8 cellular contexts compared by ENCODE assay signal in genomic region chr17:65561394-65562205, GRCh38. TPM values are rescaled to one million over a fixed set of nuclear protein-coding genes. Genes with fewer than 3 reads are reported as not detected.
DNase-seq lines count a peak whose midpoint lies in the region; ATAC-seq and TF ChIP-seq lines count a peak whose summit lies in the region.

Gene AXIN2, minus strand, starts transcription at chr17:65561648. Its CDS starts 3,028 bp downstream, at chr17:65558620.

- POLR2A ChIA-PET in PC-9 (lab: Charles Lee; ENCODE audit: unreplicated experiment) = no interaction called here
- POLR2A ChIA-PET in naive thymus-derived CD4-positive, alpha-beta T cell (lab: Charles Lee) = no interaction called here

- H2AFZ ChIP-seq in PC-9 (peak within 1 kb of the TSS; percentile 75), fibroblast of lung (ENCODE audit: low read length) (peak within 1 kb of the TSS; percentile 34)

- ATAC-seq in GM21423 (IDR thresholded peaks at IDR 0.05; ENCODE audit: unreplicated experiment) = peak; percentile 76
- peak; percentile 91 for ATAC-seq in naive thymus-derived CD4-positive, alpha-beta T cell
- peak; percentile 89 for ATAC-seq in stimulated activated effector memory CD8-positive, alpha-beta T cell treated with anti-CD3 and anti-CD28 coated beads, Interleukin-12 subunit alpha, Interleukin-12 subunit beta, amount 100 ng/mL, for 72 hours

- H3K4me3 ChIP-seq in HUES48 (ENCODE audit: low read depth, low read length) (peak within 1 kb of the TSS; percentile 90), PC-9 (peak within 1 kb of the TSS; percentile 70), fibroblast of lung (replicated peaks in 1 of 4; ENCODE audit: control extremely low read depth in 1 of 4, insufficient read depth in 1 of 4, low read depth in 3 of 4, low read length in 4 of 4) (peak within 1 kb of the TSS; percentile 44 to 78 (median 68))
- peak within 1 kb of the TSS; percentile 70 for H3K4me3 ChIP-seq in naive thymus-derived CD4-positive, alpha-beta T cell (ENCODE audit: low read length)

- no peaks in the 10 kb centered on the region for H3K9me2 ChIP-seq in PC-9 (ENCODE audit: insufficient read depth)

- H3K27ac Mint-ChIP-seq in naive thymus-derived CD4-positive, alpha-beta T cell = peak within 1 kb of the TSS; percentile 70 to 93 (median 90)
- H3K27ac Mint-ChIP-seq in stimulated activated effector memory CD8-positive, alpha-beta T cell treated with anti-CD3 and anti-CD28 coated beads, Interleukin-12 subunit alpha, Interleukin-12 subunit beta, amount 100 ng/mL, for 72 hours = no peak within 1 kb of the TSS

- TF ChIP-seq CTCF in PC-9 (conservative IDR thresholded peaks at IDR 0.05) = peak; percentile 44; the same call in 1 of the 2 replicates
- no peak for TF ChIP-seq CTCF in fibroblast of lung (conservative IDR thresholded peaks at IDR 0.05 in 1 of 2, IDR thresholded peaks at IDR 0.05 in 1 of 2; ENCODE audit: low read depth in 1 of 2, low read length in 2 of 2)

- H3K79me2 ChIP-seq in PC-9 (ENCODE audit: low read depth) (no peaks in the 10 kb centered on the region), fibroblast of lung (ENCODE audit: control insufficient read depth, insufficient read depth, low read length) (no peaks in the 10 kb centered on the region)

- CTCF ChIA-PET in PC-9 (lab: Charles Lee) = no interaction called here
- CTCF ChIA-PET in naive thymus-derived CD4-positive, alpha-beta T cell (lab: Charles Lee) = no interaction called here

- H3K4me1 ChIP-seq in HUES48 (ENCODE audit: control insufficient read depth, insufficient read depth, low read length) (peaks cover 32% of the 10 kb centered on the region), PC-9 (replicated peaks; ENCODE audit: insufficient read depth) (peaks cover 9% of the 10 kb centered on the region), fibroblast of lung (ENCODE audit: control insufficient read depth, extremely low read depth, insufficient read depth, low read length) (peaks cover 13% of the 10 kb centered on the region)
- peaks cover 18 to 24% of the 10 kb centered on the region in 2 donors for H3K4me1 ChIP-seq in naive thymus-derived CD4-positive, alpha-beta T cell (ENCODE audit: control insufficient read depth in 2 of 2, insufficient read depth in 2 of 2, low read length in 2 of 2)

- peaks cover 0 to 22% (median 0%) of the 10 kb centered on the region in 5 donors for H3K27me3 Mint-ChIP-seq in naive thymus-derived CD4-positive, alpha-beta T cell

- intact Hi-C loops in PC-9 (cut with micrococcal nuclease; ENCODE audit: unreplicated experiment) = loop anchor here (5.0 kb wide), 1 partner anchor 226 kb away; no protein-coding TSS in a partner anchor
- intact Hi-C loops in naive thymus-derived CD4-positive, alpha-beta T cell (cut with micrococcal nuclease) = loop anchor here (2.0 to 5.0 kb wide), 4 partner anchors 181 to 1055 kb away; partner anchors contain the start of genes CEP95 (in 1 of the 2), DDX5 (in 1 of the 2), GNA13 (in 1 of the 2) and PRKCA (in 1 of the 2)

- DNase-seq in CMK (ENCODE audit: low read depth) (peak; percentile 7), PC-9 (peak; percentile 72 to 80), fibroblast of lung (ENCODE audit: low read depth in 2 of 2) (peak; percentile 90 to 91)
- DNase-seq in activated T-helper 1 cell treated with anti-CD3 and anti-CD28 coated beads, Interleukin-2, amount 50 U/mL, for 16 hours (ENCODE audit: low read depth in 1 of 2, low spot score in 1 of 2) = peak; percentile 70 to 82
- peak; percentile 70 to 91 (median 88) for DNase-seq in naive thymus-derived CD4-positive, alpha-beta T cell
- DNase-seq in stimulated activated effector memory CD8-positive, alpha-beta T cell treated with anti-CD3 and anti-CD28 coated beads, Interleukin-12 subunit alpha, Interleukin-12 subunit beta, amount 100 ng/mL, for 72 hours (ENCODE audit: low spot score in 2 of 2) = peak; percentile 62 to 82

- no peaks in the 10 kb centered on the region for H3K9me3 Mint-ChIP-seq in naive thymus-derived CD4-positive, alpha-beta T cell
- no peaks in the 10 kb centered on the region for H3K9me3 Mint-ChIP-seq in stimulated activated effector memory CD8-positive, alpha-beta T cell treated with anti-CD3 and anti-CD28 coated beads, Interleukin-12 subunit alpha, Interleukin-12 subunit beta, amount 100 ng/mL, for 72 hours

- no TSS peak for BruUV-seq in PC-9 (replicated peaks; lab: Mats Ljungman, UMichigan)

- no peaks in the 10 kb centered on the region for H3K36me3 Mint-ChIP-seq in naive thymus-derived CD4-positive, alpha-beta T cell
- H3K36me3 Mint-ChIP-seq in stimulated activated effector memory CD8-positive, alpha-beta T cell treated with anti-CD3 and anti-CD28 coated beads, Interleukin-12 subunit alpha, Interleukin-12 subunit beta, amount 100 ng/mL, for 72 hours = no peaks in the 10 kb centered on the region

- peaks cover 16% of the 10 kb centered on the region for H3K36me3 ChIP-seq in HUES48 (ENCODE audit: control insufficient read depth, insufficient read depth, low read length)
- no peaks in the 10 kb centered on the region for H3K36me3 ChIP-seq in PC-9 (ENCODE audit: low read depth)
- no peaks in the 10 kb centered on the region for H3K36me3 ChIP-seq in fibroblast of lung (ENCODE audit: control insufficient read depth, insufficient read depth, low read length)
- peaks cover 0 to 10% (median 0%) of the 10 kb centered on the region in 3 experiments for H3K36me3 ChIP-seq in naive thymus-derived CD4-positive, alpha-beta T cell (ENCODE audit: control insufficient read depth in 2 of 3, insufficient read depth in 3 of 3, low read length in 3 of 3)

- H3K4me3 Mint-ChIP-seq in naive thymus-derived CD4-positive, alpha-beta T cell = peak within 1 kb of the TSS in 8 of 10 donors; percentile 79 to 94 (median 87)
- H3K4me3 Mint-ChIP-seq in stimulated activated effector memory CD8-positive, alpha-beta T cell treated with anti-CD3 and anti-CD28 coated beads, Interleukin-12 subunit alpha, Interleukin-12 subunit beta, amount 100 ng/mL, for 72 hours = peak within 1 kb of the TSS; percentile 73

- H3K4me2 ChIP-seq in PC-9 (peak within 1 kb of the TSS; percentile 75), fibroblast of lung (ENCODE audit: extremely low read depth, insufficient read depth, low read length) (peak within 1 kb of the TSS; percentile 90)

- H3K9me3 ChIP-seq in HUES48 (ENCODE audit: control insufficient read depth, insufficient read depth, low read length) (no peaks in the 10 kb centered on the region), PC-9 (ENCODE audit: insufficient read depth, low read depth) (no peaks in the 10 kb centered on the region), fibroblast of lung (ENCODE audit: control insufficient read depth, insufficient read depth, low read depth, low read length) (no peaks in the 10 kb centered on the region)
- H3K9me3 ChIP-seq in naive thymus-derived CD4-positive, alpha-beta T cell (ENCODE audit: control insufficient read depth in 2 of 3, low read length in 3 of 3) = no peaks in the 10 kb centered on the region

- H3K4me1 Mint-ChIP-seq in naive thymus-derived CD4-positive, alpha-beta T cell = peaks cover 10 to 37% (median 31%) of the 10 kb centered on the region in 7 donors
- peaks cover 24% of the 10 kb centered on the region for H3K4me1 Mint-ChIP-seq in stimulated activated effector memory CD8-positive, alpha-beta T cell treated with anti-CD3 and anti-CD28 coated beads, Interleukin-12 subunit alpha, Interleukin-12 subunit beta, amount 100 ng/mL, for 72 hours

- H3K27me3 ChIP-seq in HUES48 (ENCODE audit: control insufficient read depth, insufficient read depth, low read length) (no peaks in the 10 kb centered on the region; the same call in 1 of the 2 replicates), PC-9 (ENCODE audit: insufficient read depth, low read depth) (no peaks in the 10 kb centered on the region), fibroblast of lung (ENCODE audit: control insufficient read depth, insufficient read depth, low read length) (peaks cover 4% of the 10 kb centered on the region)
- no peaks in the 10 kb centered on the region for H3K27me3 ChIP-seq in naive thymus-derived CD4-positive, alpha-beta T cell (ENCODE audit: control insufficient read depth in 2 of 2, insufficient read depth in 2 of 2, low read length in 2 of 2)

- H3F3A ChIP-seq in PC-9 (ENCODE audit: insufficient read depth, low read depth) = no peaks in the 10 kb centered on the region

- no peaks in the 10 kb centered on the region for H4K20me1 ChIP-seq in PC-9 (ENCODE audit: insufficient read depth)
- no peaks in the 10 kb centered on the region for H4K20me1 ChIP-seq in fibroblast of lung (ENCODE audit: control insufficient read depth, extremely low read depth, insufficient read depth, low read length)

- H3K9ac ChIP-seq in HUES48 (ENCODE audit: low read depth, low read length) (peak within 1 kb of the TSS; percentile 25; the same call in 1 of the 2 replicates), fibroblast of lung (ENCODE audit: insufficient read depth, low read length) (peak within 1 kb of the TSS; percentile 87)

- H3K27ac ChIP-seq in HUES48 (ENCODE audit: low read depth, low read length) (peak within 1 kb of the TSS; percentile 95), PC-9 (peak within 1 kb of the TSS; percentile 76), fibroblast of lung (ENCODE audit: insufficient read depth, low read length) (peak within 1 kb of the TSS; percentile 85)
- peak within 1 kb of the TSS; percentile 92 for H3K27ac ChIP-seq in naive thymus-derived CD4-positive, alpha-beta T cell (ENCODE audit: low read depth, low read length)

RNA-seq across cellular contexts. Expression of gene AXIN2, which starts in this region (rescaled TPM):
- total RNA-seq in PC-9 (2021) = 0.24 and 0.78 TPM in 2 replicates
- total RNA-seq in fibroblast of lung = 1.8 and 2.1 TPM in 2 replicates
- polyA plus RNA-seq in fibroblast of lung = 1.8 and 2.0 TPM in 2 replicates
- polyA plus RNA-seq in fibroblast of lung (2012) = 1.6 and 1.9 TPM in 2 replicates
- polyA minus RNA-seq in fibroblast of lung (ENCODE audit: low replicate concordance) = 0.59 and 1.5 TPM in 2 replicates
- 10 to 100 TPM in 4 of 5 experiments, 1 to 10 TPM in 1; 7.4 to 63.4 (median 39.5) TPM for total RNA-seq in naive thymus-derived CD4-positive, alpha-beta T cell
- polyA plus RNA-seq in naive thymus-derived CD4-positive, alpha-beta T cell = 10 to 100 TPM; 10.5 to 16.2 TPM

Comparison
In these comparisons a context has a peak if more than half of its experiments do, and no peak if none do; other contexts are left out.
1. Peak in every context shown above with its lines: DNase-seq, ATAC-seq, H3K4me3 ChIP-seq and H3K27ac ChIP-seq.
2. Peak in DNase-seq, H3K4me3 ChIP-seq, H3K27ac ChIP-seq and H3K4me2 ChIP-seq in PC-9; RNA of the gene not detected or under 1 TPM.
3. DNase-seq: peak in every context shown above with its lines; median percentile 90 in fibroblast of lung; 88 in naive thymus-derived CD4-positive, alpha-beta T cell; 76 in PC-9; 76 in activated T-helper 1 cell treated with anti-CD3 and anti-CD28 coated beads, Interleukin-2, amount 50 U/mL, for 16 hours; 72 in stimulated activated effector memory CD8-positive, alpha-beta T cell treated with anti-CD3 and anti-CD28 coated beads, Interleukin-12 subunit alpha, Interleukin-12 subunit beta, amount 100 ng/mL, for 72 hours; 7 in CMK.